Comparison of ENCODE assay signal across 18 cellular contexts in genomic region chr10:101969496-101969895, GRCh38.
DNase-seq lines count a peak whose midpoint lies in the region; ATAC-seq and TF ChIP-seq lines count a peak whose summit lies in the region.
"Had no signal": no experiment of that assay in that cellular context is flagged by ENCODE, and none has a peak within 500 bp of the region (broad histone marks: within the 10 kb centered on the region; RNA-seq: fewer than 3 reads in every experiment).

No MANE protein-coding gene starts in this region.

- peak overlapping the region; percentile 43 for H3K27ac Mint-ChIP-seq in T-helper 2 cell treated with Interferon-gamma antibody and Interleukin-4, amounts not matched to agents 5 μg/mL and 100 μg/mL, for 36 hours
- peak overlapping the region; percentile 95 for H3K27ac Mint-ChIP-seq in memory B cell

- no peaks in the 10 kb centered on the region for H3K9me2 ChIP-seq in DOHH2 (replicated peaks; ENCODE audit: control insufficient read depth, low read length)

- TF ChIP-seq CTCF in DOHH2 (IDR thresholded peaks at IDR 0.05; ENCODE audit: low read depth, low read length, poor library complexity, severe bottlenecking) (no peak), OCI-LY3 (IDR thresholded peaks at IDR 0.05; ENCODE audit: low read depth, low read length) (no peak)

- H2AFZ ChIP-seq in OCI-LY3 (ENCODE audit: low read depth, low read length) = no peak overlapping the region

- H3K4me2 ChIP-seq in DOHH2 (ENCODE audit: low read length) = peak overlapping the region; percentile 96
- H3K4me2 ChIP-seq in OCI-LY3 (ENCODE audit: low read length) = peak overlapping the region; percentile 59

- H3K36me3 Mint-ChIP-seq in T-helper 2 cell treated with Interferon-gamma antibody and Interleukin-4, amounts not matched to agents 5 μg/mL and 100 μg/mL, for 36 hours (ENCODE audit: low read depth) = peaks cover 45% of the 10 kb centered on the region
- H3K36me3 Mint-ChIP-seq in memory B cell = peaks cover 15% of the 10 kb centered on the region

- DNase-seq in T-helper 2 cell treated with Interferon-gamma antibody and Interleukin-4, amounts not matched to agents 5 μg/mL and 100 μg/mL, for 36 hours (ENCODE audit: low spot score) = no peak
- no peak for DNase-seq in T-helper 2 cell
- DNase-seq in memory B cell (ENCODE audit: low spot score in 2 of 2) = no peak
- DNase-seq in stimulated activated CD4-positive, alpha-beta T cell treated with anti-CD3 and anti-CD28 coated beads, Interleukin-4, amount 100 ng/mL, for 24 hours = no peak
- DNase-seq in EL = no peak
- DNase-seq: 8988T; activated T-cell treated with anti-CD3 and anti-CD28 coated beads, Interleukin-2, amount 50 U/mL, for 48 hours; amygdala; gastrocnemius medialis; H7; NCI-H2081; NCI-H524 treated with DMSO at 0.1 percent for 48 hours; right lobe of liver; SW 1271; thyroid gland had no signal

- H3K4me3 ChIP-seq in DOHH2 (ENCODE audit: low read length) = peak overlapping the region; percentile 69
- peak overlapping the region; percentile 34; the same call in 1 of the 2 replicates for H3K4me3 ChIP-seq in OCI-LY3 (ENCODE audit: low read length)
- H3K4me3 ChIP-seq: gastrocnemius medialis, right lobe of liver, thyroid gland had no signal

- H3K36me3 ChIP-seq in DOHH2 (ENCODE audit: control insufficient read depth, low read length) = peaks cover 22% of the 10 kb centered on the region
- peaks cover 20% of the 10 kb centered on the region for H3K36me3 ChIP-seq in OCI-LY3 (replicated peaks; ENCODE audit: low read depth, low read length)

- H3K79me2 ChIP-seq in DOHH2 (ENCODE audit: control insufficient read depth, low read length) (no peaks in the 10 kb centered on the region), OCI-LY3 (ENCODE audit: low read length) (no peaks in the 10 kb centered on the region)

- H4K20me1 ChIP-seq in DOHH2 (ENCODE audit: control insufficient read depth, insufficient read depth, low read depth, low read length) (no peaks in the 10 kb centered on the region), OCI-LY3 (ENCODE audit: insufficient read depth, low read length) (no peaks in the 10 kb centered on the region)

- no peaks in the 10 kb centered on the region for H3K9me3 Mint-ChIP-seq in T-helper 2 cell treated with Interferon-gamma antibody and Interleukin-4, amounts not matched to agents 5 μg/mL and 100 μg/mL, for 36 hours
- H3K9me3 Mint-ChIP-seq in memory B cell = no peaks in the 10 kb centered on the region

- H3K4me1 ChIP-seq in DOHH2 (ENCODE audit: control insufficient read depth, low read length) = peaks cover 92% of the 10 kb centered on the region
- H3K4me1 ChIP-seq in OCI-LY3 (ENCODE audit: low read length) = peaks cover 93% of the 10 kb centered on the region

- no peak for ATAC-seq in memory B cell (ENCODE audit: low read depth)
- ATAC-seq in GM19324 (IDR thresholded peaks at IDR 0.05; ENCODE audit: low FRiP score, unreplicated experiment) = no peak
- ATAC-seq: gastrocnemius medialis had no signal

- peaks cover 31% of the 10 kb centered on the region for H3K4me1 Mint-ChIP-seq in T-helper 2 cell treated with Interferon-gamma antibody and Interleukin-4, amounts not matched to agents 5 μg/mL and 100 μg/mL, for 36 hours (ENCODE audit: low read depth)
- peaks cover 64% of the 10 kb centered on the region for H3K4me1 Mint-ChIP-seq in memory B cell

- H3K9me3 ChIP-seq in DOHH2 (ENCODE audit: control insufficient read depth, insufficient read depth, low read length) (no peaks in the 10 kb centered on the region), OCI-LY3 (ENCODE audit: insufficient read depth, low read length) (no peaks in the 10 kb centered on the region)
- H3K9me3 ChIP-seq: gastrocnemius medialis, right lobe of liver, thyroid gland had no signal

- no peak overlapping the region for H3K4me3 Mint-ChIP-seq in T-helper 2 cell treated with Interferon-gamma antibody and Interleukin-4, amounts not matched to agents 5 μg/mL and 100 μg/mL, for 36 hours
- peak overlapping the region; percentile 22 for H3K4me3 Mint-ChIP-seq in memory B cell

- H3K9ac ChIP-seq in OCI-LY3 (ENCODE audit: low read length) = peak overlapping the region; percentile 78

- H3K27me3 ChIP-seq in DOHH2 (ENCODE audit: control insufficient read depth, low read length) (no peaks in the 10 kb centered on the region), OCI-LY3 (ENCODE audit: low read depth, low read length) (no peaks in the 10 kb centered on the region)
- H3K27me3 ChIP-seq: gastrocnemius medialis, right lobe of liver, thyroid gland had no signal

- no peaks in the 10 kb centered on the region for H3K27me3 Mint-ChIP-seq in T-helper 2 cell treated with Interferon-gamma antibody and Interleukin-4, amounts not matched to agents 5 μg/mL and 100 μg/mL, for 36 hours (ENCODE audit: low read depth)
- no peaks in the 10 kb centered on the region for H3K27me3 Mint-ChIP-seq in memory B cell

- H3F3A ChIP-seq in DOHH2 (ENCODE audit: control insufficient read depth, insufficient read depth) = peaks cover 21% of the 10 kb centered on the region

- peak overlapping the region; percentile 96 for H3K27ac ChIP-seq in DOHH2 (ENCODE audit: low read depth, low read length)
- H3K27ac ChIP-seq in OCI-LY3 (ENCODE audit: low read length) = peak overlapping the region; percentile 100
- H3K27ac ChIP-seq: thyroid gland had no signal
